Comparison of ENCODE assay signal across 1 cellular context in the genomic region with DNA sequence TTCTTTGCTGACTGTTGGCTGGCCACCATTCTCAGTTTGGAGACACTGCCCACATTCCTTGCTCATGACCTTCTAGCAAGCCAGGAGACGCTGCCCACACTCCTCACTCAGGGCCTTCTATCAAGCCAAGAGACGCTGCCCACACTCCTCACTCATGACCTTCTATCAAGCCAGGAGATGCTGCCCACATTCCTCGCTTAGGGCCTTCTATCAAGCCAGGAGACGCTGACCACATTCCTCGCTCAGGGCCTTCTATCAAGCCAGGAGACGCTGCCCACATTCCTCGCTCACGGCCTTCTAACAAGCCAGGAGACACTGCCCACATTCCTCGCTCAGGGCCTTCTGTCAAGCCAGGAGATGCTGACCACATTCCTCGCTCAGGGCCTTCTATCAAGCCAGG.
TF ChIP-seq lines count a peak whose summit lies in the region.

No MANE protein-coding gene starts in this region.

TF ChIP-seq in GM12878, 131 proteins besides CTCF, POLR2A, EP300 and RAD21 (continued from another document):
- TF ChIP-seq BCL3 (IDR thresholded peaks at IDR 0.05; ENCODE audit: borderline replicate concordance, insufficient read depth, low read depth, low read length, poor library complexity, severe bottlenecking) (peak; percentile 87), ASH2L (IDR thresholded peaks at IDR 0.05; ENCODE audit: borderline replicate concordance, low read depth) (no peak), CBFB (IDR thresholded peaks at IDR 0.05; ENCODE audit: low read depth) (peak; percentile 72)
